8 cellular contexts compared by ENCODE assay signal in the genomic region with DNA sequence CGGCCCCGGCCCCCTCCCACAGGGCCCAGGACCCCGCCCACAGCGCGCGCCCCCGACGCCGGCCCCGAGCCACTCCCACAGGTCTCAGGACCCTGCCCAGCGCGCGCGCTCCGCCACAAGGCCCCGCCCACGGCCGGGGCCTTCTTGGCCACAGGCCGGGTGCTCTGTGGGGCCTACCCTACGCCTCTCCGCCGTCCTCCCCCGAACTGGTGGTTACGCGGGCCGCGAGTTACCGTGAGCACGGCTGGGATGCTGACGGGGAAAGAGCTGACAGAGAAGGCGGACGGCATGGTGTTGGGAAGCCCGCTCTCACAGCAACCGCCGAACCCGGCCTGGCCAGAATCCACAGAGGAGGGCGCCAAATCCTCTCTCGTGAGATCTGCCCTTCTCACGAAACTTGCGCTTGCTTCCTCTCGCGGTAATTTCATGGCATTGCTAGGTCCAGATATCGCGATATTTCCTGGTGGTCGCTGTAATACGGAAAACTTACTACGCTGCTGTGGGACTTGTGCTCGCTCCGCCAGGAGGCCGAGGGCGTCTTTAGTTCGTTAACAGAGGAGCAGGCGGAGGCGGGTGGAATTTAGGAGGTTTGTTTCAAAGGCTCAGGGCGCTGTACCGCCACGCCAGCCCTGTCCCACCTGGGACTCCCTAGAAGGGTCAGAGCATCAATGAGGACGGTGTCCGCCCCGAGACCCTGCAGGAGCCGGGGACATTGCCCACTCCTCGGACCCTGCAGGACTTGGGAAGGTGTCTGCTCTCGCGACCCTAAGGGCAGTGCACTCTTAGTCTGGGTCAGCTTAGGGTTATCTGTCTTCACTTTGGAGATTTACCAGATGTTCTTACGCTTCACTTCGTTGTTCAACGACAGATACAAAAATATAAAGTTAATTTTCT. TPM values are rescaled to one million over a fixed set of nuclear protein-coding genes. Genes with fewer than 3 reads are reported as not detected.
A peak's percentile ranks its signal among the peaks of the same experiment; 100 is the strongest.
DNase-seq lines count a peak whose midpoint lies in the region; ATAC-seq and TF ChIP-seq lines count a peak whose summit lies in the region.

A gene (minus strand): TSS at position 351 of the 894 bp plus-strand sequence. CDS start 61 bp downstream, at position 290.

- H3K27ac Mint-ChIP-seq in activated T-helper 17 cell treated with anti-CD3 and anti-CD28 coated beads, Interleukin-2, amount 50 U/mL, for 72 hours: peak within 1 kb of the TSS; percentile 99
- peak within 1 kb of the TSS; percentile 100 for H3K27ac Mint-ChIP-seq in neural crest cell (ENCODE audit: unreplicated experiment)

- H3K9me3 Mint-ChIP-seq in activated T-helper 17 cell treated with anti-CD3 and anti-CD28 coated beads, Interleukin-2, amount 50 U/mL, for 72 hours: no peaks in the 10 kb centered on the region
- no peaks in the 10 kb centered on the region for H3K9me3 Mint-ChIP-seq in neural crest cell

- H3K4me3 Mint-ChIP-seq in activated T-helper 17 cell treated with anti-CD3 and anti-CD28 coated beads, Interleukin-2, amount 50 U/mL, for 72 hours: peak within 1 kb of the TSS; percentile 96
- peak within 1 kb of the TSS; percentile 97 for H3K4me3 Mint-ChIP-seq in neural crest cell

- peak; percentile 96 to 97 for TF ChIP-seq POLR2A in thyroid gland (IDR thresholded peaks at IDR 0.05)

- DNase-seq in GDM1 (lab: John Stamatoyannopoulos, UW): peak; percentile 95
- DNase-seq in GOT3 (lab: John Stamatoyannopoulos, UW): peak; percentile 98
- peak; percentile 98 for DNase-seq in LHCN-M2 (ENCODE audit: low read depth)
- DNase-seq in RPMI7951 (ENCODE audit: low read depth): peak; percentile 98
- DNase-seq in fibroblast of the conjunctiva (ENCODE audit: low read depth): peak; percentile 99
- peak; percentile 92 for DNase-seq in neural crest cell (ENCODE audit: low read depth, low spot score)
- peak; percentile 93 to 95 for DNase-seq in thyroid gland

- no peaks in the 10 kb centered on the region for H3K9me3 ChIP-seq in thyroid gland

- H3K27me3 Mint-ChIP-seq in activated T-helper 17 cell treated with anti-CD3 and anti-CD28 coated beads, Interleukin-2, amount 50 U/mL, for 72 hours: no peaks in the 10 kb centered on the region
- H3K27me3 Mint-ChIP-seq in neural crest cell (ENCODE audit: low read depth): no peaks in the 10 kb centered on the region

- peak within 1 kb of the TSS; percentile 86 to 98 (median 95) for H3K27ac ChIP-seq in thyroid gland

- peaks cover 30% of the 10 kb centered on the region for H3K4me1 Mint-ChIP-seq in activated T-helper 17 cell treated with anti-CD3 and anti-CD28 coated beads, Interleukin-2, amount 50 U/mL, for 72 hours
- H3K4me1 Mint-ChIP-seq in neural crest cell: peaks cover 64% of the 10 kb centered on the region

- H3K36me3 ChIP-seq in thyroid gland: peaks cover 0 to 5% of the 10 kb centered on the region in 2 donors

- H3K4me1 ChIP-seq in thyroid gland: peaks cover 9 to 12% of the 10 kb centered on the region in 2 donors

- no peaks in the 10 kb centered on the region for H3K27me3 ChIP-seq in thyroid gland

- H3K36me3 Mint-ChIP-seq in activated T-helper 17 cell treated with anti-CD3 and anti-CD28 coated beads, Interleukin-2, amount 50 U/mL, for 72 hours (ENCODE audit: low read depth): peaks cover 53% of the 10 kb centered on the region
- peaks cover 11% of the 10 kb centered on the region for H3K36me3 Mint-ChIP-seq in neural crest cell (ENCODE audit: low read depth)

- TF ChIP-seq CTCF in neural crest cell (conservative IDR thresholded peaks at IDR 0.05) (peak; percentile 50), thyroid gland (IDR thresholded peaks at IDR 0.05) (peak in 5 of 6 experiments; percentile 8 to 44 (median 23))

- WGBS in thyroid gland, 2 donors: 1% methylated on average over 40 to 43 of the region's 67 CpGs

- intact Hi-C loops in thyroid gland (cut with DNase I): loop anchor here (5.0 kb wide), 1 partner anchor 65 kb away; no protein-coding TSS in a partner anchor

- H3K4me3 ChIP-seq in thyroid gland (replicated peaks in 1 of 3): peak within 1 kb of the TSS; percentile 61 to 99 (median 77)

- peak; percentile 67 for ATAC-seq in activated T-helper 17 cell treated with anti-CD3 and anti-CD28 coated beads, Interleukin-2, amount 50 U/mL, for 72 hours (replicated peaks)

RNA-seq across cellular contexts. Expression of the gene that starts here (rescaled TPM):
- 29.1 TPM in 2 replicates for total RNA-seq in LHCN-M2 (2014; rRNA removed)
- 30.8 TPM for polyA plus RNA-seq in LHCN-M2 (2012)
- 26.6 and 37.8 TPM in 2 replicates for total RNA-seq in RPMI7951 (2014; rRNA removed; shearing (Covaris generic))
- total RNA-seq in activated T-helper 17 cell treated with anti-CD3 and anti-CD28 coated beads, Interleukin-2, amount 50 U/mL, for 72 hours: 10 to 100 TPM; 35.4 to 36.6 TPM
- 27.7 and 28.2 TPM in 2 replicates for total RNA-seq in neural crest cell
- total RNA-seq in thyroid gland: 10 to 100 TPM; 22.2 to 32.0 (median 28.7) TPM

Comparison
In these comparisons a context has a peak if more than half of its experiments do, and no peak if none do; other contexts are left out.
1. Peak in every context shown above with its lines: DNase-seq, ATAC-seq, H3K4me3 ChIP-seq and H3K27ac ChIP-seq.